Comparison of ENCODE assay signal across 2 cellular contexts in the genomic region with DNA sequence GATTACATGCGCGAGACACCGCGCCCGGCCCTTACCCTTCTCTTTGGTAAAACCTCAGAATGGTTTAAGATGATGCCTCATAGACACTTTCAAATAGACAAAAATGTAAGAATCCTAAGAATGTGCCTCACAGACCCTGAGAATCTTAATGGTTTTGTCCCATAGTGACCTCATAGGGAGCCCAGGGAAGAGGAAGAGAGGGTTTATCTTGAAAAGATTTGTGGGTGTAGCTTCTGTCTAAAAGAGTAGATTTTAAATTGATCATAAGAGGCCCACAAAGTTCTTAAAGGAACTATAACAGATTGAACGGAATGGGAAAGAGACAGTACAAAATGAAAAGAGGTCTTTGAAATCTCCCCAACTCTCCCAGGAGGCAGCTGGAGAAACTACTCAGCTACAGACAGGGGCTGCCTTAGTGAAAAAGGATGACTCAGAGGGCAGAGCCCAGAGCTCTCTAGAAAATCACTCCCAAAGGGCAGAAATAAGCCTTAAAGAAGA.
TF ChIP-seq lines count a peak whose summit lies in the region.

No MANE protein-coding gene starts in this region.

TF ChIP-seq in GM23338, 12 proteins besides CTCF, POLR2A, EP300 and RAD21 (continued from another document):
- TF ChIP-seq, protein P1, sequence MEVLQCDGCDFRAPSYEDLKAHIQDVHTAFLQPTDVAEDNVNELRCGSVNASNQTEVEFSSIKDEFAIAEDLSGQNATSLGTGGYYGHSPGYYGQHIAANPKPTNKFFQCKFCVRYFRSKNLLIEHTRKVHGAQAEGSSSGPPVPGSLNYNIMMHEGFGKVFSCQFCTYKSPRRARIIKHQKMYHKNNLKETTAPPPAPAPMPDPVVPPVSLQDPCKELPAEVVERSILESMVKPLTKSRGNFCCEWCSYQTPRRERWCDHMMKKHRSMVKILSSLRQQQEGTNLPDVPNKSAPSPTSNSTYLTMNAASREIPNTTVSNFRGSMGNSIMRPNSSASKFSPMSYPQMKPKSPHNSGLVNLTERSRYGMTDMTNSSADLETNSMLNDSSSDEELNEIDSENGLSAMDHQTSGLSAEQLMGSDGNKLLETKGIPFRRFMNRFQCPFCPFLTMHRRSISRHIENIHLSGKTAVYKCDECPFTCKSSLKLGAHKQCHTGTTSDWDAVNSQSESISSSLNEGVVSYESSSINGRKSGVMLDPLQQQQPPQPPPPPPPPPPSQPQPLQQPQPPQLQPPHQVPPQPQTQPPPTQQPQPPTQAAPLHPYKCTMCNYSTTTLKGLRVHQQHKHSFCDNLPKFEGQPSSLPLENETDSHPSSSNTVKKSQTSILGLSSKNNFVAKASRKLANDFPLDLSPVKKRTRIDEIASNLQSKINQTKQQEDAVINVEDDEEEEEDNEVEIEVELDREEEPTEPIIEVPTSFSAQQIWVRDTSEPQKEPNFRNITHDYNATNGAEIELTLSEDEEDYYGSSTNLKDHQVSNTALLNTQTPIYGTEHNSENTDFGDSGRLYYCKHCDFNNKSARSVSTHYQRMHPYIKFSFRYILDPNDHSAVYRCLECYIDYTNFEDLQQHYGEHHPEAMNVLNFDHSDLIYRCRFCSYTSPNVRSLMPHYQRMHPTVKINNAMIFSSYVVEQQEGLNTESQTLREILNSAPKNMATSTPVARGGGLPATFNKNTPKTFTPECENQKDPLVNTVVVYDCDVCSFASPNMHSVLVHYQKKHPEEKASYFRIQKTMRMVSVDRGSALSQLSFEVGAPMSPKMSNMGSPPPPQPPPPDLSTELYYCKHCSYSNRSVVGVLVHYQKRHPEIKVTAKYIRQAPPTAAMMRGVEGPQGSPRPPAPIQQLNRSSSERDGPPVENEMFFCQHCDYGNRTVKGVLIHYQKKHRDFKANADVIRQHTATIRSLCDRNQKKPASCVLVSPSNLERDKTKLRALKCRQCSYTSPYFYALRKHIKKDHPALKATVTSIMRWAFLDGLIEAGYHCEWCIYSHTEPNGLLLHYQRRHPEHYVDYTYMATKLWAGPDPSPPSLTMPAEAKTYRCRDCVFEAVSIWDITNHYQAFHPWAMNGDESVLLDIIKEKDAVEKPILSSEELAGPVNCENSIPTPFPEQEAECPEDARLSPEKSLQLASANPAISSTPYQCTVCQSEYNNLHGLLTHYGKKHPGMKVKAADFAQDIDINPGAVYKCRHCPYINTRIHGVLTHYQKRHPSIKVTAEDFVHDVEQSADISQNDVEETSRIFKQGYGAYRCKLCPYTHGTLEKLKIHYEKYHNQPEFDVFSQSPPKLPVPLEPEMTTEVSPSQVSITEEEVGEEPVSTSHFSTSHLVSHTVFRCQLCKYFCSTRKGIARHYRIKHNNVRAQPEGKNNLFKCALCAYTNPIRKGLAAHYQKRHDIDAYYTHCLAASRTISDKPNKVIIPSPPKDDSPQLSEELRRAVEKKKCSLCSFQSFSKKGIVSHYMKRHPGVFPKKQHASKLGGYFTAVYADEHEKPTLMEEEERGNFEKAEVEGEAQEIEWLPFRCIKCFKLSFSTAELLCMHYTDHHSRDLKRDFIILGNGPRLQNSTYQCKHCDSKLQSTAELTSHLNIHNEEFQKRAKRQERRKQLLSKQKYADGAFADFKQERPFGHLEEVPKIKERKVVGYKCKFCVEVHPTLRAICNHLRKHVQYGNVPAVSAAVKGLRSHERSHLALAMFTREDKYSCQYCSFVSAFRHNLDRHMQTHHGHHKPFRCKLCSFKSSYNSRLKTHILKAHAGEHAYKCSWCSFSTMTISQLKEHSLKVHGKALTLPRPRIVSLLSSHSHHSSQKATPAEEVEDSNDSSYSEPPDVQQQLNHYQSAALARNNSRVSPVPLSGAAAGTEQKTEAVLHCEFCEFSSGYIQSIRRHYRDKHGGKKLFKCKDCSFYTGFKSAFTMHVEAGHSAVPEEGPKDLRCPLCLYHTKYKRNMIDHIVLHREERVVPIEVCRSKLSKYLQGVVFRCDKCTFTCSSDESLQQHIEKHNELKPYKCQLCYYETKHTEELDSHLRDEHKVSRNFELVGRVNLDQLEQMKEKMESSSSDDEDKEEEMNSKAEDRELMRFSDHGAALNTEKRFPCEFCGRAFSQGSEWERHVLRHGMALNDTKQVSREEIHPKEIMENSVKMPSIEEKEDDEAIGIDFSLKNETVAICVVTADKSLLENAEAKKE (CRISPR knock-in tag; IDR thresholded peaks at IDR 0.05), result no peak

TF ChIP-seq in WTC11, 78 proteins besides CTCF, POLR2A, EP300 and RAD21 (continued from another document):
- TF ChIP-seq, protein P2, sequence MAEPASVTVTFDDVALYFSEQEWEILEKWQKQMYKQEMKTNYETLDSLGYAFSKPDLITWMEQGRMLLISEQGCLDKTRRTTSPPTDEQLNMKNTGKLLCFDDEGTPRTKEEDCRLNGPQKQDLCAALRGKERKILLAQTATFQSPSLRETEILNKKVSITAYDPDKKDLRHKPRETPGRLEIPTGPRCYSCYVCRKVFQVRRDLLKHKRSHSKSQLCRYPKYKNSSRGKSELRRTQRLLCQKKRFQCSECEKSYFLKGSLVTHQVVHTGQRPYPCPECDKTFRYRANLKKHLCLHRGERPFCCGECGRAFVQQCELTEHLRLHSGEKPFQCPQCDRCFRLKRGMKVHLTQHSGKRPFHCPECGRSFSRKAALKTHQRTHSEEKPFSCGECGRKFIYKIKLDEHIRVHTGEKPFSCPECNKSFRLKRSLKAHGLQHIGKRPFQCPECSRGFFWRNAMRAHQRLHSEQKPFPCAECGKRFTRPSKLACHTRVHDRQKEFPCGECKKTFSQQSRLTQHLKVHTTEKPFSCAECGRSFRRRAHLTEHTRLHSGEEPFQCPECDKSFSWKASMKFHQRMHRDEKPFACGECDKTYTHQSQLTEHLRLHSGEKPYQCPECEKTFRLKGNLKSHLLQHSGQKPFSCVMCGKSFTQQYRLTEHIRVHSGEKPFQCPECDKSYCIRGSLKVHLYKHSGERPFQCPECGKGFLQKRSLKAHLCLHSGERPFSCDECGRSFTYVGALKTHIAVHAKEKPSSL (CRISPR knock-in tag; conservative IDR thresholded peaks at IDR 0.05), result no peak
- TF ChIP-seq SMAD3 (CRISPR knock-in tag; IDR thresholded peaks at IDR 0.05; ENCODE audit: borderline replicate concordance) (no peak), NFYB (CRISPR knock-in tag; conservative IDR thresholded peaks at IDR 0.05; ENCODE audit: low read depth) (no peak), FOXK1 (CRISPR knock-in tag; IDR thresholded peaks at IDR 0.05) (no peak), ZNF396 (CRISPR knock-in tag; IDR thresholded peaks at IDR 0.05; ENCODE audit: borderline replicate concordance) (no peak), EMX1 (CRISPR knock-in tag; IDR thresholded peaks at IDR 0.05) (no peak)
